ENCODE assay signal across 1 cellular context in the genomic region with DNA sequence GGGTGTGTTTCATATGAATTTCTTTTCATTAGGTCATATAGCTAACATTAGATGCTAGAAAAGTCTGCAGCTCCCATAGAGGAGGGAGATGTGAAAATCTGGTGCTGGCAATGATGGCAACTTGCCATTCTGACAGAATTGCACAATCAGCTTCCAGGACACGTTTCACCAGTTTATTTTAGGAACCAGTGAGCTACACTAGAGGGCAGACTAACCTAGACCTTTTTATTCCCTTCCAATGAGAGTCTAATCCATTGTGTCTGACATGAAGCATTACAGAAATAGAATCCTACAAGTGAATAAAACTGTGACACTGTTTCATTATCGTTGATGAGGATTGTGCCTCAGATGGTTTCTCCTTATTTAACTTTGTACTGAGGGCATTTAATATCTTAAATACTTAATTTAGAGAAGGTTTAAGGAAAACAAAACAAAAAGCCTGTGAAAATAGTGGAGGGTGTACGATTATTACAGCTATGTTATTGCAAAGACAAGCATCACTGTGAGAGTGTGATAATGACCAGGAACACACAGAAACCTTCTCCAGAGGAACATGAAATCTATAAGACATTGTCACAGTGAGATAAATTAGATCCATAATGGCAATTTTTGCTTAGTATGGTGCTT.
TF ChIP-seq lines count a peak whose summit lies in the region.

No MANE protein-coding gene starts in this region.

TF ChIP-seq in HepG2, 621 proteins besides CTCF, POLR2A, EP300 and RAD21 (continued from another document and continues in another):
- peak; percentile 92 for TF ChIP-seq SMC3 (IDR thresholded peaks at IDR 0.05; ENCODE audit: low read length)
- TF ChIP-seq HNF4A (CRISPR knock-in tag; IDR thresholded peaks at IDR 0.05), result peak; percentile 38
- no peak for TF ChIP-seq CREB1 (IDR thresholded peaks at IDR 0.05)
- TF ChIP-seq CREB1 (CRISPR knock-in tag; IDR thresholded peaks at IDR 0.05), result peak; percentile 47; the same call in 1 of the 2 replicates
- peak; percentile 81 for TF ChIP-seq GATAD2A (CRISPR knock-in tag; IDR thresholded peaks at IDR 0.05)
- no peak for TF ChIP-seq ETV6 (CRISPR knock-in tag; conservative IDR thresholded peaks at IDR 0.05)
- peak; percentile 70 for TF ChIP-seq POGZ (CRISPR knock-in tag; IDR thresholded peaks at IDR 0.05)
- peak; percentile 65 for TF ChIP-seq TEAD3 (CRISPR knock-in tag; optimal IDR thresholded peaks at IDR 0.05; ENCODE audit: borderline replicate concordance)
- no peak for TF ChIP-seq SSRP1 (CRISPR knock-in tag; IDR thresholded peaks at IDR 0.05)
- TF ChIP-seq, protein P1, sequence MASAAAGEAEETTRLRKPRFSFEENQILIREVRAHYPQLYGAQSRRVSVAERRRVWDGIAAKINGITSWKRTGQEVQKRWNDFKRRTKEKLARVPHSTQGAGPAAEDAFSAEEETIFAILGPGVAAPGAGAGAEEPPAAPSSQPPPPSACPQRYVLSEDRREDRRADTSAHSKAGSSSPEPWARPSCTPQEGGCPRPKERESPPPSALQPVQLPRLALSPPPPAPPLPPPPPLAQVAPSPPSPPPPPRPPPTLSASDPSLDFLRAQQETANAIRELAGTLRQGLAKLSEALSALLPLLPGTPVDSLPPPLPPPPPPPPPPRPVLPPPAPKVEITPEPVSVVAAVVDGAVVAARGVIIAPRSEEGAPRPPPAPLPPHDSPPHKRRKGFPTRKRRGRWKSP (CRISPR knock-in tag; IDR thresholded peaks at IDR 0.05), result peak; percentile 61; the same call in 1 of the 2 replicates
- TF ChIP-seq, protein P2, sequence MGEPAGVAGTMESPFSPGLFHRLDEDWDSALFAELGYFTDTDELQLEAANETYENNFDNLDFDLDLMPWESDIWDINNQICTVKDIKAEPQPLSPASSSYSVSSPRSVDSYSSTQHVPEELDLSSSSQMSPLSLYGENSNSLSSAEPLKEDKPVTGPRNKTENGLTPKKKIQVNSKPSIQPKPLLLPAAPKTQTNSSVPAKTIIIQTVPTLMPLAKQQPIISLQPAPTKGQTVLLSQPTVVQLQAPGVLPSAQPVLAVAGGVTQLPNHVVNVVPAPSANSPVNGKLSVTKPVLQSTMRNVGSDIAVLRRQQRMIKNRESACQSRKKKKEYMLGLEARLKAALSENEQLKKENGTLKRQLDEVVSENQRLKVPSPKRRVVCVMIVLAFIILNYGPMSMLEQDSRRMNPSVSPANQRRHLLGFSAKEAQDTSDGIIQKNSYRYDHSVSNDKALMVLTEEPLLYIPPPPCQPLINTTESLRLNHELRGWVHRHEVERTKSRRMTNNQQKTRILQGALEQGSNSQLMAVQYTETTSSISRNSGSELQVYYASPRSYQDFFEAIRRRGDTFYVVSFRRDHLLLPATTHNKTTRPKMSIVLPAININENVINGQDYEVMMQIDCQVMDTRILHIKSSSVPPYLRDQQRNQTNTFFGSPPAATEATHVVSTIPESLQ (CRISPR knock-in tag; conservative IDR thresholded peaks at IDR 0.05), result no peak
- peak; percentile 19; the same call in 1 of the 2 replicates for TF ChIP-seq IRF2 (CRISPR knock-in tag; IDR thresholded peaks at IDR 0.05)
- peak; percentile 65; the same call in 1 of the 2 replicates for TF ChIP-seq RXRB (CRISPR knock-in tag; IDR thresholded peaks at IDR 0.05; ENCODE audit: borderline replicate concordance)
- peak; percentile 30; the same call in 1 of the 2 replicates for TF ChIP-seq ELF3 (CRISPR knock-in tag; IDR thresholded peaks at IDR 0.05)
- TF ChIP-seq ZNF101 (CRISPR knock-in tag; IDR thresholded peaks at IDR 0.05; ENCODE audit: borderline replicate concordance, low read depth), result 0 out of 2 replicates have a peak, but pooled peaks have one; percentile 44
- TF ChIP-seq NAIF1 (CRISPR knock-in tag; IDR thresholded peaks at IDR 0.05; ENCODE audit: borderline replicate concordance), result no peak
- peak; percentile 44 for TF ChIP-seq SAP130 (CRISPR knock-in tag; IDR thresholded peaks at IDR 0.05; ENCODE audit: low read depth)
- 0 out of 2 replicates have a peak, but pooled peaks have one; percentile 62 for TF ChIP-seq CBX5 (CRISPR knock-in tag; IDR thresholded peaks at IDR 0.05; ENCODE audit: borderline replicate concordance)
- TF ChIP-seq, protein P3, sequence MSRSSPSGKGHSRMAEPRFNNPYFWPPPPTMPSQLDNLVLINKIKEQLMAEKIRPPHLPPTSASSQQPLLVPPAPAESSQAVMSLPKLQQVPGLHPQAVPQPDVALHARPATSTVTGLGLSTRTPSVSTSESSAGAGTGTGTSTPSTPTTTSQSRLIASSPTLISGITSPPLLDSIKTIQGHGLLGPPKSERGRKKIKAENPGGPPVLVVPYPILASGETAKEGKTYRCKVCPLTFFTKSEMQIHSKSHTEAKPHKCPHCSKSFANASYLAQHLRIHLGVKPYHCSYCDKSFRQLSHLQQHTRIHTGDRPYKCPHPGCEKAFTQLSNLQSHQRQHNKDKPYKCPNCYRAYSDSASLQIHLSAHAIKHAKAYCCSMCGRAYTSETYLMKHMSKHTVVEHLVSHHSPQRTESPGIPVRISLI (CRISPR knock-in tag; IDR thresholded peaks at IDR 0.05; ENCODE audit: borderline replicate concordance), result 0 out of 2 replicates have a peak, but pooled peaks have one; percentile 3
- peak; percentile 71 for TF ChIP-seq ZMYM4 (CRISPR knock-in tag; IDR thresholded peaks at IDR 0.05)
- TF ChIP-seq, protein P4, sequence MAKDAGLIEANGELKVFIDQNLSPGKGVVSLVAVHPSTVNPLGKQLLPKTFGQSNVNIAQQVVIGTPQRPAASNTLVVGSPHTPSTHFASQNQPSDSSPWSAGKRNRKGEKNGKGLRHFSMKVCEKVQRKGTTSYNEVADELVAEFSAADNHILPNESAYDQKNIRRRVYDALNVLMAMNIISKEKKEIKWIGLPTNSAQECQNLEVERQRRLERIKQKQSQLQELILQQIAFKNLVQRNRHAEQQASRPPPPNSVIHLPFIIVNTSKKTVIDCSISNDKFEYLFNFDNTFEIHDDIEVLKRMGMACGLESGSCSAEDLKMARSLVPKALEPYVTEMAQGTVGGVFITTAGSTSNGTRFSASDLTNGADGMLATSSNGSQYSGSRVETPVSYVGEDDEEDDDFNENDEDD (CRISPR knock-in tag; IDR thresholded peaks at IDR 0.05; ENCODE audit: borderline replicate concordance), result no peak
- TF ChIP-seq TRIM24 (CRISPR knock-in tag; IDR thresholded peaks at IDR 0.05), result no peak
- no peak for TF ChIP-seq ZNF510 (CRISPR knock-in tag; IDR thresholded peaks at IDR 0.05; ENCODE audit: low read depth)
- TF ChIP-seq, protein P5, sequence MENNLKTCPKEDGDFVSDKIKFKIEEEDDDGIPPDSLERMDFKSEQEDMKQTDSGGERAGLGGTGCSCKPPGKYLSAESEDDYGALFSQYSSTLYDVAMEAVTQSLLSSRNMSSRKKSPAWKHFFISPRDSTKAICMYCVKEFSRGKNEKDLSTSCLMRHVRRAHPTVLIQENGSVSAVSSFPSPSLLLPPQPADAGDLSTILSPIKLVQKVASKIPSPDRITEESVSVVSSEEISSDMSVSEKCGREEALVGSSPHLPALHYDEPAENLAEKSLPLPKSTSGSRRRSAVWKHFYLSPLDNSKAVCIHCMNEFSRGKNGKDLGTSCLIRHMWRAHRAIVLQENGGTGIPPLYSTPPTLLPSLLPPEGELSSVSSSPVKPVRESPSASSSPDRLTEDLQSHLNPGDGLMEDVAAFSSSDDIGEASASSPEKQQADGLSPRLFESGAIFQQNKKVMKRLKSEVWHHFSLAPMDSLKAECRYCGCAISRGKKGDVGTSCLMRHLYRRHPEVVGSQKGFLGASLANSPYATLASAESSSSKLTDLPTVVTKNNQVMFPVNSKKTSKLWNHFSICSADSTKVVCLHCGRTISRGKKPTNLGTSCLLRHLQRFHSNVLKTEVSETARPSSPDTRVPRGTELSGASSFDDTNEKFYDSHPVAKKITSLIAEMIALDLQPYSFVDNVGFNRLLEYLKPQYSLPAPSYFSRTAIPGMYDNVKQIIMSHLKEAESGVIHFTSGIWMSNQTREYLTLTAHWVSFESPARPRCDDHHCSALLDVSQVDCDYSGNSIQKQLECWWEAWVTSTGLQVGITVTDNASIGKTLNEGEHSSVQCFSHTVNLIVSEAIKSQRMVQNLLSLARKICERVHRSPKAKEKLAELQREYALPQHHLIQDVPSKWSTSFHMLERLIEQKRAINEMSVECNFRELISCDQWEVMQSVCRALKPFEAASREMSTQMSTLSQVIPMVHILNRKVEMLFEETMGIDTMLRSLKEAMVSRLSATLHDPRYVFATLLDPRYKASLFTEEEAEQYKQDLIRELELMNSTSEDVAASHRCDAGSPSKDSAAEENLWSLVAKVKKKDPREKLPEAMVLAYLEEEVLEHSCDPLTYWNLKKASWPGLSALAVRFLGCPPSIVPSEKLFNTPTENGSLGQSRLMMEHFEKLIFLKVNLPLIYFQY (CRISPR knock-in tag; IDR thresholded peaks at IDR 0.05; ENCODE audit: borderline replicate concordance), result 0 out of 2 replicates have a peak, but pooled peaks have one; percentile 25
- TF ChIP-seq ARNTL (CRISPR knock-in tag; IDR thresholded peaks at IDR 0.05), result peak; percentile 38; the same call in 1 of the 2 replicates
- TF ChIP-seq, protein P6, sequence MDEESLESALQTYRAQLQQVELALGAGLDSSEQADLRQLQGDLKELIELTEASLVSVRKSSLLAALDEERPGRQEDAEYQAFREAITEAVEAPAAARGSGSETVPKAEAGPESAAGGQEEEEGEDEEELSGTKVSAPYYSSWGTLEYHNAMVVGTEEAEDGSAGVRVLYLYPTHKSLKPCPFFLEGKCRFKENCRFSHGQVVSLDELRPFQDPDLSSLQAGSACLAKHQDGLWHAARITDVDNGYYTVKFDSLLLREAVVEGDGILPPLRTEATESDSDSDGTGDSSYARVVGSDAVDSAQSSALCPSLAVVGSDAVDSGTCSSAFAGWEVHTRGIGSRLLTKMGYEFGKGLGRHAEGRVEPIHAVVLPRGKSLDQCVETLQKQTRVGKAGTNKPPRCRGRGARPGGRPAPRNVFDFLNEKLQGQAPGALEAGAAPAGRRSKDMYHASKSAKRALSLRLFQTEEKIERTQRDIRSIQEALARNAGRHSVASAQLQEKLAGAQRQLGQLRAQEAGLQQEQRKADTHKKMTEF (CRISPR knock-in tag; IDR thresholded peaks at IDR 0.05), result 0 out of 2 replicates have a peak, but pooled peaks have one; percentile 42
- TF ChIP-seq ZNF589 (CRISPR knock-in tag; conservative IDR thresholded peaks at IDR 0.05), result no peak
- TF ChIP-seq, protein P7, sequence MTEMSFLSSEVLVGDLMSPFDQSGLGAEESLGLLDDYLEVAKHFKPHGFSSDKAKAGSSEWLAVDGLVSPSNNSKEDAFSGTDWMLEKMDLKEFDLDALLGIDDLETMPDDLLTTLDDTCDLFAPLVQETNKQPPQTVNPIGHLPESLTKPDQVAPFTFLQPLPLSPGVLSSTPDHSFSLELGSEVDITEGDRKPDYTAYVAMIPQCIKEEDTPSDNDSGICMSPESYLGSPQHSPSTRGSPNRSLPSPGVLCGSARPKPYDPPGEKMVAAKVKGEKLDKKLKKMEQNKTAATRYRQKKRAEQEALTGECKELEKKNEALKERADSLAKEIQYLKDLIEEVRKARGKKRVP (CRISPR knock-in tag; IDR thresholded peaks at IDR 0.05), result 0 out of 4 replicates have a peak, but pooled peaks of 1 of the 2 experiments have one; percentile 30
- TF ChIP-seq MAFK (conservative IDR thresholded peaks at IDR 0.05 in 1 of 2, IDR thresholded peaks at IDR 0.05 in 1 of 2; ENCODE audit: low read length in 2 of 2), result peak; percentile 41 to 51; a peak in 2 of 4 replicates
- no peak for TF ChIP-seq ZNF670 (CRISPR knock-in tag; IDR thresholded peaks at IDR 0.05; ENCODE audit: borderline replicate concordance)
- peak; percentile 52; the same call in 1 of the 2 replicates for TF ChIP-seq ZSCAN12 (CRISPR knock-in tag; IDR thresholded peaks at IDR 0.05)
- no peak for TF ChIP-seq HNRNPUL1 (IDR thresholded peaks at IDR 0.05; ENCODE audit: low read depth, low read length)
- TF ChIP-seq ZNF12 (CRISPR knock-in tag; IDR thresholded peaks at IDR 0.05), result 0 out of 2 replicates have a peak, but pooled peaks have one; percentile 45
- TF ChIP-seq KLF16 (CRISPR knock-in tag; IDR thresholded peaks at IDR 0.05), result 0 out of 4 replicates have a peak, but pooled peaks of 1 of the 2 experiments have one; percentile 29
- no peak for TF ChIP-seq FOXC1 (CRISPR knock-in tag; IDR thresholded peaks at IDR 0.05; ENCODE audit: borderline replicate concordance)
- peak; percentile 44; the same call in 1 of the 2 replicates for TF ChIP-seq ATF1 (CRISPR knock-in tag; IDR thresholded peaks at IDR 0.05)
- TF ChIP-seq ERF (CRISPR knock-in tag; IDR thresholded peaks at IDR 0.05), result peak; percentile 33; the same call in 1 of the 2 replicates
- no peak for TF ChIP-seq ZNF451 (CRISPR knock-in tag; IDR thresholded peaks at IDR 0.05)
- TF ChIP-seq ZNF232 (CRISPR knock-in tag; IDR thresholded peaks at IDR 0.05; ENCODE audit: borderline replicate concordance), result no peak
- TF ChIP-seq, protein P8, sequence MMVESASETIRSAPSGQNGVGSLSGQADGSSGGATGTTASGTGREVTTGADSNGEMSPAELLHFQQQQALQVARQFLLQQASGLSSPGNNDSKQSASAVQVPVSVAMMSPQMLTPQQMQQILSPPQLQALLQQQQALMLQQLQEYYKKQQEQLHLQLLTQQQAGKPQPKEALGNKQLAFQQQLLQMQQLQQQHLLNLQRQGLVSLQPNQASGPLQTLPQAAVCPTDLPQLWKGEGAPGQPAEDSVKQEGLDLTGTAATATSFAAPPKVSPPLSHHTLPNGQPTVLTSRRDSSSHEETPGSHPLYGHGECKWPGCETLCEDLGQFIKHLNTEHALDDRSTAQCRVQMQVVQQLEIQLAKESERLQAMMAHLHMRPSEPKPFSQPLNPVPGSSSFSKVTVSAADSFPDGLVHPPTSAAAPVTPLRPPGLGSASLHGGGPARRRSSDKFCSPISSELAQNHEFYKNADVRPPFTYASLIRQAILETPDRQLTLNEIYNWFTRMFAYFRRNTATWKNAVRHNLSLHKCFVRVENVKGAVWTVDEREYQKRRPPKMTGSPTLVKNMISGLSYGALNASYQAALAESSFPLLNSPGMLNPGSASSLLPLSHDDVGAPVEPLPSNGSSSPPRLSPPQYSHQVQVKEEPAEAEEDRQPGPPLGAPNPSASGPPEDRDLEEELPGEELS (CRISPR knock-in tag; IDR thresholded peaks at IDR 0.05), result peak; percentile 59
- TF ChIP-seq, protein P9, sequence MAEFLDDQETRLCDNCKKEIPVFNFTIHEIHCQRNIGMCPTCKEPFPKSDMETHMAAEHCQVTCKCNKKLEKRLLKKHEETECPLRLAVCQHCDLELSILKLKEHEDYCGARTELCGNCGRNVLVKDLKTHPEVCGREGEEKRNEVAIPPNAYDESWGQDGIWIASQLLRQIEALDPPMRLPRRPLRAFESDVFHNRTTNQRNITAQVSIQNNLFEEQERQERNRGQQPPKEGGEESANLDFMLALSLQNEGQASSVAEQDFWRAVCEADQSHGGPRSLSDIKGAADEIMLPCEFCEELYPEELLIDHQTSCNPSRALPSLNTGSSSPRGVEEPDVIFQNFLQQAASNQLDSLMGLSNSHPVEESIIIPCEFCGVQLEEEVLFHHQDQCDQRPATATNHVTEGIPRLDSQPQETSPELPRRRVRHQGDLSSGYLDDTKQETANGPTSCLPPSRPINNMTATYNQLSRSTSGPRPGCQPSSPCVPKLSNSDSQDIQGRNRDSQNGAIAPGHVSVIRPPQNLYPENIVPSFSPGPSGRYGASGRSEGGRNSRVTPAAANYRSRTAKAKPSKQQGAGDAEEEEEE (CRISPR knock-in tag; IDR thresholded peaks at IDR 0.05; ENCODE audit: borderline replicate concordance), result 0 out of 2 replicates have a peak, but pooled peaks have one; percentile 44
- no peak for TF ChIP-seq TOE1 (CRISPR knock-in tag; IDR thresholded peaks at IDR 0.05)
- no peak for TF ChIP-seq PAF1 (CRISPR knock-in tag; IDR thresholded peaks at IDR 0.05)
- TF ChIP-seq SOX6 (IDR thresholded peaks at IDR 0.05), result no peak
- TF ChIP-seq SOX6 (CRISPR knock-in tag; IDR thresholded peaks at IDR 0.05), result peak; percentile 60
- TF ChIP-seq ZFP1 (CRISPR knock-in tag; IDR thresholded peaks at IDR 0.05), result peak; percentile 38; the same call in 1 of the 2 replicates
- no peak for TF ChIP-seq ZSCAN29 (CRISPR knock-in tag; conservative IDR thresholded peaks at IDR 0.05)
- no peak for TF ChIP-seq ZNF432 (CRISPR knock-in tag; IDR thresholded peaks at IDR 0.05; ENCODE audit: borderline replicate concordance)
- peak; percentile 30; the same call in 1 of the 2 replicates for TF ChIP-seq ZKSCAN8 (CRISPR knock-in tag; IDR thresholded peaks at IDR 0.05; ENCODE audit: borderline replicate concordance)
- TF ChIP-seq FOXA3 (CRISPR knock-in tag; IDR thresholded peaks at IDR 0.05), result peak; percentile 54
